In the genomic region with DNA sequence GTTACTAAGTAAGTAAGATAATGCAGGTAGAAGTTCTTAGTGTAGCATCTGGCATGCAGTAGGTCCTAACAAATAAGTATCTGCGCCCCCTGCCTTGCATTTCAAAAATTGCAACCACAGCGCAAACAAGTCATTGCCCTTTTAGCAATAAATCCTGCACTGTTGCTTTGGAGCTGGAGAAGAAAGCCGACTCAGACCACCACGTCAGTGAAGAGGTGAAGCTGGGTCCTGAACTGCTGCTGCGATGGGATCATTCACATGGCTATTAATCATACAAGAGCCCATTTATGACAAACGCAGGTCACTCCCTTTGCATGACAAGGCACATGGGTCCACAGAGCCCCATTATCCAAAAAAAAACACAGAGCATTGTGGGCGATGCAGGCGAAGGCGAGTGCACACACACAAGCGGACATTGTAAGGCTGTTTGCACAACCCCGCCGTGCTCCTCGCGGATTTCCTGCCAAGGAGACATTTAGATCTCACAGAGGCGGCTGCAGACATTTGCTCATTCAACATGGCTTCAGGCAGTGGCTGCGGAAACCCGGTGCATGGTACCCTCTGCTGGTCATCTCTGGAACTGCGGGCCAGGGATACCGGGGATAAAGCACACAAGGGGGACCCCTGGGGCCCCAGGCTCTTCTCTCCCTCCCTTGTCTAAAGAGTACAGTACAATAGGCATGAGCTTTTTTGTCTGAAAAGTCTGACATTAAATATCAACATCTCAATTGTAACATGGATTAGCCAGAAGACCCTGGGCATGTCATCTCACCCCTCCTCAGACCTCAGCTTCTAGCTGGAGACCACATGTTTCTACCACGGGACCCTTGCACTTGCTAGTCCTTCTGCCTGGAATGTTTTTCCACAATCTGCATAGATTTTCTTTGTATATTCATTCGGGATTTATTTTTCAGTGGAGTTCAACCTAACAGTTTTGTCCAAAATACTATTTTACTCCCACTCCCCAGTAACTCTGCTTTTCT, we compare ENCODE assay signal across 8 cellular contexts. TPM values are rescaled to one million over a fixed set of nuclear protein-coding genes. Genes with fewer than 3 reads are reported as not detected.
DNase-seq lines count a peak whose midpoint lies in the region; ATAC-seq lines count a peak whose summit lies in the region.

No MANE protein-coding gene starts in this region.

- peak; percentile 89 for DNase-seq in CD1c-positive myeloid dendritic cell (ENCODE audit: extremely low spot score)
- peak; percentile 77 for DNase-seq in NCI-H69 (lab: John Stamatoyannopoulos, UW)
- peak; percentile 86 for DNase-seq in activated CD4-positive, alpha-beta memory T cell treated with anti-CD3 and anti-CD28 coated beads, Interleukin-2, amount 10 ng/mL, durations not matched to agents 7 days and 5 days
- DNase-seq in effector memory CD4-positive, alpha-beta T cell = peak; percentile 39 to 60 (median 58)
- DNase-seq in memory B cell (ENCODE audit: low spot score in 2 of 2) = peak; percentile 88 to 95
- DNase-seq in stimulated activated CD8-positive, alpha-beta memory T cell treated with anti-CD3 and anti-CD28 coated beads, Interleukin-12 subunit alpha, Interleukin-12 subunit beta, amount 100 ng/mL, for 24 hours (ENCODE audit: extremely low read depth) = peak; percentile 53

- no peaks in the 10 kb centered on the region for H3K4me1 ChIP-seq in effector memory CD4-positive, alpha-beta T cell (ENCODE audit: control insufficient read depth, insufficient read depth, low read length, poor library complexity, severe bottlenecking)

- H3K9me3 Mint-ChIP-seq in activated CD4-positive, alpha-beta memory T cell treated with anti-CD3 and anti-CD28 coated beads, Interleukin-2, amount 10 ng/mL, durations not matched to agents 7 days and 5 days = no peaks in the 10 kb centered on the region
- H3K9me3 Mint-ChIP-seq in memory B cell = no peaks in the 10 kb centered on the region

- peaks cover under 1% of the 10 kb centered on the region for H3K27me3 Mint-ChIP-seq in activated CD4-positive, alpha-beta memory T cell treated with anti-CD3 and anti-CD28 coated beads, Interleukin-2, amount 10 ng/mL, durations not matched to agents 7 days and 5 days
- H3K27me3 Mint-ChIP-seq in memory B cell = no peaks in the 10 kb centered on the region

- peak overlapping the region; percentile 66 for H3K4me3 Mint-ChIP-seq in activated CD4-positive, alpha-beta memory T cell treated with anti-CD3 and anti-CD28 coated beads, Interleukin-2, amount 10 ng/mL, durations not matched to agents 7 days and 5 days
- peak overlapping the region; percentile 71 for H3K4me3 Mint-ChIP-seq in memory B cell

- no peak overlapping the region for H3K27ac Mint-ChIP-seq in activated CD4-positive, alpha-beta memory T cell treated with anti-CD3 and anti-CD28 coated beads, Interleukin-2, amount 10 ng/mL, durations not matched to agents 7 days and 5 days
- no peak overlapping the region for H3K27ac Mint-ChIP-seq in memory B cell

- no peaks in the 10 kb centered on the region for H3K9me3 ChIP-seq in effector memory CD4-positive, alpha-beta T cell (ENCODE audit: control insufficient read depth, low read length)

- H3K4me3 ChIP-seq in effector memory CD4-positive, alpha-beta T cell (ENCODE audit: insufficient read depth, low read depth, low read length, poor library complexity, severe bottlenecking) = peak overlapping the region; percentile 76

- H3K36me3 Mint-ChIP-seq in activated CD4-positive, alpha-beta memory T cell treated with anti-CD3 and anti-CD28 coated beads, Interleukin-2, amount 10 ng/mL, durations not matched to agents 7 days and 5 days (ENCODE audit: low read depth) = no peaks in the 10 kb centered on the region
- peaks cover 17% of the 10 kb centered on the region for H3K36me3 Mint-ChIP-seq in memory B cell

- CTCF ChIA-PET in activated CD4-positive, alpha-beta memory T cell treated with anti-CD3 and anti-CD28 coated beads, Interleukin-2, amount 10 ng/mL, durations not matched to agents 7 days and 5 days (lab: Charles Lee) = interaction anchor here (0.7 to 1.9 kb wide), 10 partner anchors 13 to 1015 kb away, joined by 3 to 17 read pairs (median 4); partner anchors contain the start of gene MYCN

- peaks cover 5% of the 10 kb centered on the region for H3K4me1 Mint-ChIP-seq in activated CD4-positive, alpha-beta memory T cell treated with anti-CD3 and anti-CD28 coated beads, Interleukin-2, amount 10 ng/mL, durations not matched to agents 7 days and 5 days
- H3K4me1 Mint-ChIP-seq in memory B cell = peaks cover 31% of the 10 kb centered on the region

- no peak overlapping the region for H3K27ac ChIP-seq in effector memory CD4-positive, alpha-beta T cell (ENCODE audit: insufficient read depth, low read length, poor library complexity, severe bottlenecking)

- ATAC-seq in GM19351 (IDR thresholded peaks at IDR 0.05; ENCODE audit: unreplicated experiment) (peak; percentile 91), HG03469 (IDR thresholded peaks at IDR 0.05; ENCODE audit: unreplicated experiment) (peak; percentile 75), memory B cell (ENCODE audit: low read depth) (peak; percentile 86)

- no peaks in the 10 kb centered on the region for H3K36me3 ChIP-seq in effector memory CD4-positive, alpha-beta T cell (ENCODE audit: control insufficient read depth, insufficient read depth, low read length)

- POLR2A ChIA-PET in activated CD4-positive, alpha-beta memory T cell treated with anti-CD3 and anti-CD28 coated beads, Interleukin-2, amount 10 ng/mL, durations not matched to agents 7 days and 5 days (lab: Charles Lee) = interaction anchor here (0.6 kb wide), 1 partner anchor 1390 kb away, joined by 3 read pairs; no protein-coding TSS in a partner anchor

- H3K27me3 ChIP-seq in effector memory CD4-positive, alpha-beta T cell (replicated peaks; ENCODE audit: control insufficient read depth, insufficient read depth, low read length, poor library complexity, severe bottlenecking) = no peaks in the 10 kb centered on the region

RNA-seq across cellular contexts. Expression of gene CYRIA, which starts 56.7 kb away (rescaled TPM):
- under 1 TPM; 0.05 to 0.10 TPM for total RNA-seq in activated CD4-positive, alpha-beta memory T cell treated with anti-CD3 and anti-CD28 coated beads, Interleukin-2, amount 10 ng/mL, durations not matched to agents 7 days and 5 days
